9 cellular contexts compared by ENCODE assay signal in the genomic region with DNA sequence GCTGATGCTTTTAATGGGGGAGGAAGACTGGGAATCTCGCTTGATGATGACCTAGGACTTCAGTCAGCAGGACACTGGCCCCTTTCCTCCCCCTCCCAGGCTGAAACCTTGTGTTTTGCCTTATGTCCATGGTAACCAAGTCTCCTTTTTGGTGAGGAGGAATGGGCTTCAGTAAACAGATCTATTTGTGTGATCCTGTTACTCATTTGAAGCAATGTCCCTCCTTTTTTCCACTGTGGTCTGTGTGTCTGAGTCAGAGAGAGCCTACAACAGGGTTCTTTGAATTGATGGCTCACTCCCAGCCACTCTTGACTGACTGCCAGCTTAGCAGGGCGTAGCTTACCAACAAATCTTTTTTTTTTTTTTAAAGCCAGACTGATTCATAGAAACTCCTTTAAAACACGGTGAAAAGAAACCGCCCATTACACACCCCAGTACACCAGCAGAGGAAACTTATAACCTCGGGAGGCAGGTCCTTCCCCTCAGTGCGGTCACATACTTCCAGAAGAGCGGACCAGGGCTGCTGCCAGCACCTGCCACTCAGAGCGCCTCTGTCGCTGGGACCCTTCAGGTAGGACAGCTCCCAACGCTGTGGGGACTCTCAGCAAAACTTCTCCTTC. TPM values are rescaled to one million over a fixed set of nuclear protein-coding genes. Genes with fewer than 3 reads are reported as not detected.
DNase-seq lines count a peak whose midpoint lies in the region; ATAC-seq, FAIRE-seq and TF ChIP-seq lines count a peak whose summit lies in the region.
"Had no signal": no experiment of that assay in that cellular context is flagged by ENCODE, and none has a peak within 500 bp of the region (broad histone marks: within the 10 kb centered on the region; RNA-seq: fewer than 3 reads in every experiment).

A gene with protein sequence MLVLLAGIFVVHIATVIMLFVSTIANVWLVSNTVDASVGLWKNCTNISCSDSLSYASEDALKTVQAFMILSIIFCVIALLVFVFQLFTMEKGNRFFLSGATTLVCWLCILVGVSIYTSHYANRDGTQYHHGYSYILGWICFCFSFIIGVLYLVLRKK (plus strand): TSS at position 425 of the 620 bp plus-strand sequence. CDS start 14,785 bp downstream, outside the sequence.

- no peak within 1 kb of the TSS for H3K9ac ChIP-seq in HepG2 (ENCODE audit: insufficient read depth, low read depth, low read length)

- ATAC-seq in GM21723 (IDR thresholded peaks at IDR 0.05; ENCODE audit: unreplicated experiment) (peak; percentile 82), HepG2 (peak; percentile 64)

- POLR2A ChIA-PET in HepG2 (lab: Yijun Ruan, JAX) = no interaction called here

- BruUV-seq in HepG2 (replicated peaks; lab: Mats Ljungman, UMichigan) = no TSS peak

- CTCF ChIA-PET in HepG2 (lab: Yijun Ruan, JAX; ENCODE audit: low intra/inter-chr PET ratio, low total read pairs) = no interaction called here

- intact Hi-C loops in HepG2 (cut with micrococcal nuclease; ENCODE audit: unreplicated experiment) = no loop called here

- DNase-seq in DMS79 (lab: John Stamatoyannopoulos, UW) = peak; percentile 46
- peak; percentile 6 for DNase-seq in KG1 (lab: John Stamatoyannopoulos, UW)
- DNase-seq in activated CD4-positive, alpha-beta T cell treated with anti-CD3 and anti-CD28 coated beads for 1 hour = peak; percentile 64
- peak; percentile 16 for DNase-seq in cerebellum (ENCODE audit: low spot score)
- peak; percentile 29 for DNase-seq in HepG2 (ENCODE audit: low spot score)
- DNase-seq in stimulated activated CD4-positive, alpha-beta T cell treated with anti-CD3 and anti-CD28 coated beads, Interleukin-4, amount 100 ng/mL, for 1 hour = peak; percentile 66
- DNase-seq in HuH-7 (ENCODE audit: low spot score) = no peak

- no peak for TF ChIP-seq POLR2A in HepG2 (IDR thresholded peaks at IDR 0.05; ENCODE audit: insufficient read depth in 1 of 2, low read depth in 2 of 2, low read length in 2 of 2)

- H3K36me3 ChIP-seq in HepG2 (replicated peaks in 1 of 2; ENCODE audit: control insufficient read depth in 1 of 2, insufficient read depth in 2 of 2, low read length in 2 of 2) = no peaks in the 10 kb centered on the region

- TF ChIP-seq RAD21 in HepG2 (CRISPR knock-in tag; IDR thresholded peaks at IDR 0.05) = no peak

- peaks cover 24% of the 10 kb centered on the region for H3K4me1 ChIP-seq in HepG2 (ENCODE audit: insufficient read depth, low read length)

- no peaks in the 10 kb centered on the region for H4K20me1 ChIP-seq in HepG2 (ENCODE audit: insufficient read depth, low read length)

- H3K27ac ChIP-seq in HepG2 (ENCODE audit: extremely low read length, insufficient read depth, low read length) = no peak within 1 kb of the TSS

- in situ Hi-C loops in HepG2 (cut with HindIII; ENCODE audit: extremely low pct_ligation_motif_present, low pct_unique_long_range_greater_than_20kb) = no loop called here

- no peak within 1 kb of the TSS for H3K4me2 ChIP-seq in HepG2 (ENCODE audit: low read depth, low read length)

- no peaks in the 10 kb centered on the region for H3K79me2 ChIP-seq in HepG2 (ENCODE audit: insufficient read depth, low read length)

- no peak within 1 kb of the TSS for H2AFZ ChIP-seq in HepG2 (ENCODE audit: low read length)

- no peak for TF ChIP-seq EP300 in HepG2 (IDR thresholded peaks at IDR 0.05; ENCODE audit: low read depth in 2 of 2, low read length in 2 of 2)
- no peak for TF ChIP-seq EP300 in HepG2 (CRISPR knock-in tag; IDR thresholded peaks at IDR 0.05; ENCODE audit: borderline replicate concordance)

- H3K27me3 ChIP-seq in HepG2 (ENCODE audit: control insufficient read depth in 1 of 2, insufficient read depth in 2 of 2, low read length in 2 of 2) = peaks cover 2 to 29% of the 10 kb centered on the region in 2 experiments; a peak in 3 of 5 replicates

- no peak for FAIRE-seq in HepG2 (lab: Jason Lieb, UNC)
- FAIRE-seq: islet of Langerhans had no signal

- H3K9me3 ChIP-seq in HepG2 (ENCODE audit: low read length) = no peaks in the 10 kb centered on the region

- H3K4me3 ChIP-seq in HepG2 (replicated peaks in 1 of 3; ENCODE audit: insufficient read depth in 1 of 3, low read depth in 2 of 3, low read length in 3 of 3) = no peak within 1 kb of the TSS

- WGBS in HepG2 (ENCODE audit: low lambda C conversion rate) = 17% methylated on average over 10 of the region's 10 CpGs

- no peak for TF ChIP-seq CTCF in HepG2 (CRISPR knock-in tag; IDR thresholded peaks at IDR 0.05)

TF ChIP-seq in HepG2, 621 proteins besides CTCF, POLR2A, EP300 and RAD21 (continues in another document):
- TF ChIP-seq FOXC1 (CRISPR knock-in tag; IDR thresholded peaks at IDR 0.05; ENCODE audit: borderline replicate concordance) (no peak), ZNF839 (CRISPR knock-in tag; IDR thresholded peaks at IDR 0.05; ENCODE audit: borderline replicate concordance) (no peak), ZBTB20 (CRISPR knock-in tag; IDR thresholded peaks at IDR 0.05; ENCODE audit: borderline replicate concordance, low read depth) (no peak), NFE2 (CRISPR knock-in tag; IDR thresholded peaks at IDR 0.05) (no peak), ZNF841 (CRISPR knock-in tag; IDR thresholded peaks at IDR 0.05; ENCODE audit: borderline replicate concordance) (no peak), ASH2L (IDR thresholded peaks at IDR 0.05; ENCODE audit: insufficient read length, low read depth, low read length) (no peak), KLF15 (CRISPR knock-in tag; IDR thresholded peaks at IDR 0.05; ENCODE audit: borderline replicate concordance) (no peak), ZC3H4 (CRISPR knock-in tag; IDR thresholded peaks at IDR 0.05; ENCODE audit: borderline replicate concordance) (no peak)
- TF ChIP-seq, protein P1, sequence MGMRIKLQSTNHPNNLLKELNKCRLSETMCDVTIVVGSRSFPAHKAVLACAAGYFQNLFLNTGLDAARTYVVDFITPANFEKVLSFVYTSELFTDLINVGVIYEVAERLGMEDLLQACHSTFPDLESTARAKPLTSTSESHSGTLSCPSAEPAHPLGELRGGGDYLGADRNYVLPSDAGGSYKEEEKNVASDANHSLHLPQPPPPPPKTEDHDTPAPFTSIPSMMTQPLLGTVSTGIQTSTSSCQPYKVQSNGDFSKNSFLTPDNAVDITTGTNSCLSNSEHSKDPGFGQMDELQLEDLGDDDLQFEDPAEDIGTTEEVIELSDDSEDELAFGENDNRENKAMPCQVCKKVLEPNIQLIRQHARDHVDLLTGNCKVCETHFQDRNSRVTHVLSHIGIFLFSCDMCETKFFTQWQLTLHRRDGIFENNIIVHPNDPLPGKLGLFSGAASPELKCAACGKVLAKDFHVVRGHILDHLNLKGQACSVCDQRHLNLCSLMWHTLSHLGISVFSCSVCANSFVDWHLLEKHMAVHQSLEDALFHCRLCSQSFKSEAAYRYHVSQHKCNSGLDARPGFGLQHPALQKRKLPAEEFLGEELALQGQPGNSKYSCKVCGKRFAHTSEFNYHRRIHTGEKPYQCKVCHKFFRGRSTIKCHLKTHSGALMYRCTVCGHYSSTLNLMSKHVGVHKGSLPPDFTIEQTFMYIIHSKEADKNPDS (CRISPR knock-in tag; IDR thresholded peaks at IDR 0.05) = no peak
- TF ChIP-seq, protein P2, sequence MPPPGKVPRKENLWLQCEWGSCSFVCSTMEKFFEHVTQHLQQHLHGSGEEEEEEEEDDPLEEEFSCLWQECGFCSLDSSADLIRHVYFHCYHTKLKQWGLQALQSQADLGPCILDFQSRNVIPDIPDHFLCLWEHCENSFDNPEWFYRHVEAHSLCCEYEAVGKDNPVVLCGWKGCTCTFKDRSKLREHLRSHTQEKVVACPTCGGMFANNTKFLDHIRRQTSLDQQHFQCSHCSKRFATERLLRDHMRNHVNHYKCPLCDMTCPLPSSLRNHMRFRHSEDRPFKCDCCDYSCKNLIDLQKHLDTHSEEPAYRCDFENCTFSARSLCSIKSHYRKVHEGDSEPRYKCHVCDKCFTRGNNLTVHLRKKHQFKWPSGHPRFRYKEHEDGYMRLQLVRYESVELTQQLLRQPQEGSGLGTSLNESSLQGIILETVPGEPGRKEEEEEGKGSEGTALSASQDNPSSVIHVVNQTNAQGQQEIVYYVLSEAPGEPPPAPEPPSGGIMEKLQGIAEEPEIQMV (CRISPR knock-in tag; IDR thresholded peaks at IDR 0.05; ENCODE audit: low read depth) = no peak

RNA-seq across cellular contexts. Expression of the gene that starts here (rescaled TPM):
- 20.1 TPM for total RNA-seq in cerebellum
- 0.13 TPM in 1 of 2 replicates, not detected in the other for total RNA-seq in HepG2 (2016; rRNA removed; fragmentation: Illumina TruSeq; extraction: Trizol)
- 0.71 TPM in 1 of 2 replicates, not detected in the other for total RNA-seq in HepG2 (2016; cell fraction: cytosol; rRNA removed; fragmentation: Illumina TruSeq; extraction: Trizol; ENCODE audit: low read depth)
- total RNA-seq in HepG2 (2016; cell fraction: insoluble cytoplasmic fraction; rRNA removed; fragmentation: Illumina TruSeq; extraction: Trizol) = 0.09 and 0.35 TPM in 2 replicates
- total RNA-seq in HepG2 (2016; cell fraction: membrane; rRNA removed; fragmentation: Illumina TruSeq; extraction: Trizol) = 0.03 TPM in 1 of 2 replicates, not detected in the other
- total RNA-seq in HepG2 (2016; cell fraction: nucleus; rRNA removed; fragmentation: Illumina TruSeq; extraction: Trizol) = 0.50 and 0.59 TPM in 2 replicates
- 0.61 and 0.76 TPM in 2 replicates for polyA plus RNA-seq in HepG2 (2011; rRNA removed)
- 0.09 and 0.10 TPM in 2 replicates for polyA plus RNA-seq in HepG2 (2011; cell fraction: cytosol; rRNA removed)
- polyA plus RNA-seq in HepG2 (2011; cell fraction: nucleus; rRNA removed) = 0.05 TPM in 1 of 2 replicates, not detected in the other
- 0.17 and 0.28 TPM in 2 replicates for polyA plus RNA-seq in HepG2 (2012)
- 0.01 TPM in 1 of 2 replicates, not detected in the other for polyA plus RNA-seq in HepG2 (2016; cell fraction: cytosol; fragmentation: Illumina TruSeq; extraction: Trizol; ENCODE audit: low read depth)
- polyA plus RNA-seq in HepG2 (2016; cell fraction: insoluble cytoplasmic fraction; fragmentation: Illumina TruSeq; extraction: Trizol; ENCODE audit: low read depth) = 0.05 TPM in 1 of 2 replicates, not detected in the other
- polyA plus RNA-seq in HepG2 (2016; cell fraction: membrane; fragmentation: Illumina TruSeq; extraction: Trizol; ENCODE audit: low read depth) = 0.28 TPM in 1 of 2 replicates, not detected in the other
- polyA plus RNA-seq in HepG2 (2016; cell fraction: nucleus; fragmentation: Illumina TruSeq; extraction: Trizol; ENCODE audit: insufficient read depth, low read depth) = 0.10 TPM in 1 of 2 replicates, not detected in the other
- polyA minus RNA-seq in HepG2 (2011; rRNA and poly(A)+ RNA removed; ENCODE audit: low replicate concordance) = 1.2 and 101 TPM in 2 replicates
- not detected in 2 replicates for polyA minus RNA-seq in HepG2 (2011; cell fraction: cytosol; rRNA and poly(A)+ RNA removed)
- polyA minus RNA-seq in HepG2 (2011; cell fraction: nucleus; rRNA and poly(A)+ RNA removed) = 0.64 and 1.1 TPM in 2 replicates

Comparison
In these comparisons a context has a peak if more than half of its experiments do, and no peak if none do; other contexts are left out.
1. RNA of the gene that starts here (total RNA-seq): 20.1 TPM in cerebellum (single experiment); 0.03 to 0.71 TPM in HepG2; every median in the first group is over 10 times any median in the second.